ENCODE assay signal across 26 cellular contexts in the genomic region with DNA sequence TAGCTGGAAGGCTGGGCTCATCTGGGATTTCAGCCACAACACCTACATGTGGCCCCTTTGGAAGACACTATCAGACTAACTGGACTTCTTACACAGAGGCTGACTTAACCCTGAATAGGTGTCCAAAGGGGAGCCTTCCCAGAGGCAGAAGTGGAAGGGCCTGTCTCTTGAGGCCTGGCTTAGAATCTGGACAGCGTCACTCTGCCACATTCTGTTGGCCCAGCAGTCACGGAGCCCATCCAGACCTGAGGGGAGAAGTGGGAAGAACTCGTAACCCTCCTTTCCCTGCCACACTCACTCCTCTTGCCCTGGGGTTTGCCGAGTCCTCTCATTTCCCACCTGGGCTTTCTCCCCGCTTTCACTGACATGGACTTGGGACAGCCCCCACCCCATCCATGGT.
"Had no signal": no experiment of that assay in that cellular context is flagged by ENCODE, and none has a peak within 500 bp of the region (broad histone marks: within the 10 kb centered on the region; RNA-seq: fewer than 3 reads in every experiment).

No MANE protein-coding gene starts in this region.

- H3K27ac Mint-ChIP-seq: memory B cell; mesothelial cell of epicardium; naive B cell; natural killer cell treated with Interleukin-12 subunit alpha and Interleukin-12 subunit beta and Interleukin-15 and Interleukin-18, amount 100 ng/mL, for 72 hours; stimulated activated memory B cell treated with anti-CD40 and anti-IgM and Interleukin-4, amounts not matched to agents 10 μg/mL and 1 μg/mL and 100 μg/mL, for 72 hours had no signal

- H3K27me3 ChIP-seq: dorsolateral prefrontal cortex, gastrocnemius medialis, right atrium auricular region, testis, tibial artery, upper lobe of left lung, uterus had no signal

- H3K27ac ChIP-seq: dorsolateral prefrontal cortex, gastrocnemius medialis, parathyroid adenoma, prostate gland, right atrium auricular region, testis, tibial artery, upper lobe of left lung, uterus had no signal

- H3K4me3 Mint-ChIP-seq: memory B cell; mesothelial cell of epicardium; natural killer cell treated with Interleukin-12 subunit alpha and Interleukin-12 subunit beta and Interleukin-15 and Interleukin-18, amount 100 ng/mL, for 72 hours; neural crest cell; stimulated activated memory B cell treated with anti-CD40 and anti-IgM and Interleukin-4, amounts not matched to agents 10 μg/mL and 1 μg/mL and 100 μg/mL, for 72 hours had no signal

- H3K4me1 Mint-ChIP-seq: memory B cell; naive B cell; neural crest cell; stimulated activated memory B cell treated with anti-CD40 and anti-IgM and Interleukin-4, amounts not matched to agents 10 μg/mL and 1 μg/mL and 100 μg/mL, for 72 hours had no signal

- H3K36me3 Mint-ChIP-seq: memory B cell; mesothelial cell of epicardium; naive B cell; stimulated activated memory B cell treated with anti-CD40 and anti-IgM and Interleukin-4, amounts not matched to agents 10 μg/mL and 1 μg/mL and 100 μg/mL, for 72 hours had no signal

- H3K79me2 ChIP-seq: parathyroid adenoma had no signal

- H3K4me1 ChIP-seq: gastrocnemius medialis, parathyroid adenoma, prostate gland, right atrium auricular region, tibial artery, upper lobe of left lung, uterus had no signal

- H3K9ac ChIP-seq: parathyroid adenoma had no signal

- ATAC-seq: gastrocnemius medialis; left lobe of liver; mucosa of descending colon; natural killer cell treated with Interleukin-12 subunit alpha and Interleukin-12 subunit beta and Interleukin-15 and Interleukin-18, amount 100 ng/mL, for 72 hours; sciatic nerve; stimulated activated memory B cell treated with anti-CD40 and anti-IgM and Interleukin-4, amounts not matched to agents 10 μg/mL and 1 μg/mL and 100 μg/mL, for 72 hours; stimulated activated naive CD8-positive, alpha-beta T cell treated with anti-CD3 and anti-CD28 coated beads, Interleukin-15, Interleukin-2, amounts not matched to agents 100 U/mL and 50 U/mL, for 24 hours had no signal

- DNase-seq: cortex of kidney; dorsolateral prefrontal cortex; effector CD4-positive, alpha-beta T cell; gastrocnemius medialis; head of caudate nucleus; kidney; mucosa of descending colon; naive B cell; stimulated activated CD4-positive, alpha-beta T cell treated with anti-CD3 and anti-CD28 coated beads, Interleukin-4, amount 100 ng/mL, for 4 hours; stimulated activated naive CD8-positive, alpha-beta T cell treated with anti-CD3 and anti-CD28 coated beads, Interleukin-15, Interleukin-2, amounts not matched to agents 100 U/mL and 50 U/mL, for 24 hours; substantia nigra; testis; tibial artery; upper lobe of left lung; uterus had no signal

- H3K9me3 ChIP-seq: gastrocnemius medialis, prostate gland, testis, uterus had no signal

- H2AFZ ChIP-seq: parathyroid adenoma had no signal

- H3K9me3 Mint-ChIP-seq: natural killer cell treated with Interleukin-12 subunit alpha and Interleukin-12 subunit beta and Interleukin-15 and Interleukin-18, amount 100 ng/mL, for 72 hours had no signal

- H3K36me3 ChIP-seq: gastrocnemius medialis, prostate gland, right atrium auricular region, tibial artery, upper lobe of left lung, uterus had no signal

- H3K27me3 Mint-ChIP-seq: stimulated activated memory B cell treated with anti-CD40 and anti-IgM and Interleukin-4, amounts not matched to agents 10 μg/mL and 1 μg/mL and 100 μg/mL, for 72 hours had no signal

- H3K4me3 ChIP-seq: dorsolateral prefrontal cortex, gastrocnemius medialis, lung, mucosa of descending colon, prostate gland, right atrium auricular region, testis, tibial artery, upper lobe of left lung, uterus had no signal
